Comparison of ENCODE assay signal across 9 cellular contexts in genomic region chr14:23365353-23366162, GRCh38. TPM values are rescaled to one million over a fixed set of nuclear protein-coding genes. Genes with fewer than 3 reads are reported as not detected.
A peak's percentile ranks its signal among the peaks of the same experiment; 100 is the strongest.
DNase-seq lines count a peak whose midpoint lies in the region; ATAC-seq, FAIRE-seq and TF ChIP-seq lines count a peak whose summit lies in the region.
"Had no signal": no experiment of that assay in that cellular context is flagged by ENCODE, and none has a peak within 500 bp of the region (broad histone marks: within the 10 kb centered on the region; RNA-seq: fewer than 3 reads in every experiment).

No MANE protein-coding gene starts in this region.

- TF ChIP-seq CTCF in HFFc6 (IDR thresholded peaks at IDR 0.05) = no peak
- TF ChIP-seq CTCF in choroid plexus epithelial cell (conservative IDR thresholded peaks at IDR 0.05; ENCODE audit: low read depth, low read length) = no peak
- no peak for TF ChIP-seq CTCF in keratinocyte (optimal IDR thresholded peaks at IDR 0.05 in 1 of 3, IDR thresholded peaks at IDR 0.05 in 1 of 3, conservative IDR thresholded peaks at IDR 0.05 in 1 of 3; ENCODE audit: extremely low read depth in 1 of 3, insufficient read depth in 2 of 3, low read length in 3 of 3)

- peak overlapping the region; percentile 62 for H3K4me3 Mint-ChIP-seq in HFFc6
- H3K4me3 Mint-ChIP-seq: activated naive CD8-positive, alpha-beta T cell treated with anti-CD3 and anti-CD28 coated beads, Interleukin-2, amount 10 ng/mL, durations not matched to agents 7 days and 5 days had no signal

- H3K27me3 ChIP-seq in keratinocyte (ENCODE audit: control insufficient read depth, extremely low read depth, insufficient read depth, low read length) (no peaks in the 10 kb centered on the region), skeletal muscle tissue (ENCODE audit: control insufficient read depth in 3 of 3, insufficient read depth in 3 of 3, low read length in 3 of 3) (peaks cover 7 to 26% (median 25%) of the 10 kb centered on the region in 3 donors), Karpas-422 (ENCODE audit: low read length) (no peaks in the 10 kb centered on the region)

- DNase-seq in HFFc6 = no peak
- peak; percentile 21 for DNase-seq in choroid plexus epithelial cell (ENCODE audit: low read depth)
- DNase-seq in keratinocyte (ENCODE audit: low read depth, low spot score) = no peak
- no peak for DNase-seq in Karpas-422
- no peak for DNase-seq in SHP77 treated with DMSO at 0.1 percent for 48 hours (lab: John Stamatoyannopoulos, UW)
- DNase-seq in NOMO-1 treated with dmso at 0.1 percent for 144 hours (lab: John Stamatoyannopoulos, UW; ENCODE audit: unreplicated experiment) = no peak
- DNase-seq: activated naive CD8-positive, alpha-beta T cell treated with anti-CD3 and anti-CD28 coated beads, Interleukin-2, amount 10 ng/mL, durations not matched to agents 7 days and 5 days had no signal

- H3K27ac Mint-ChIP-seq in HFFc6 = no peak overlapping the region
- H3K27ac Mint-ChIP-seq: activated naive CD8-positive, alpha-beta T cell treated with anti-CD3 and anti-CD28 coated beads, Interleukin-2, amount 10 ng/mL, durations not matched to agents 7 days and 5 days had no signal

- H3K4me2 ChIP-seq in keratinocyte (ENCODE audit: control insufficient read depth, extremely low read depth, insufficient read depth, low read depth, low read length) (peak overlapping the region; percentile 75), Karpas-422 (ENCODE audit: low read depth, low read length, poor library complexity, severe bottlenecking) (no peak overlapping the region)

- H3K4me1 Mint-ChIP-seq in HFFc6 (ENCODE audit: low read depth) = peaks cover 19% of the 10 kb centered on the region
- H3K4me1 Mint-ChIP-seq: activated naive CD8-positive, alpha-beta T cell treated with anti-CD3 and anti-CD28 coated beads, Interleukin-2, amount 10 ng/mL, durations not matched to agents 7 days and 5 days had no signal

- H4K20me1 ChIP-seq in keratinocyte (ENCODE audit: control insufficient read depth, extremely low read depth, insufficient read depth, low read length) (no peaks in the 10 kb centered on the region), Karpas-422 (ENCODE audit: insufficient read depth, low read depth, low read length) (no peaks in the 10 kb centered on the region)

- H3K36me3 Mint-ChIP-seq in HFFc6 (ENCODE audit: low read depth) = no peaks in the 10 kb centered on the region
- H3K36me3 Mint-ChIP-seq: activated naive CD8-positive, alpha-beta T cell treated with anti-CD3 and anti-CD28 coated beads, Interleukin-2, amount 10 ng/mL, durations not matched to agents 7 days and 5 days had no signal

- H3K79me2 ChIP-seq in keratinocyte (ENCODE audit: control insufficient read depth, insufficient read depth, low read length) (no peaks in the 10 kb centered on the region), Karpas-422 (ENCODE audit: low read length) (no peaks in the 10 kb centered on the region)

- H3K36me3 ChIP-seq in keratinocyte (ENCODE audit: control insufficient read depth in 2 of 2, extremely low read depth in 1 of 2, insufficient read depth in 2 of 2, low read length in 2 of 2) = no peaks in the 10 kb centered on the region
- H3K36me3 ChIP-seq in skeletal muscle tissue (ENCODE audit: control insufficient read depth in 3 of 3, insufficient read depth in 3 of 3, low read length in 3 of 3) = no peaks in the 10 kb centered on the region
- no peaks in the 10 kb centered on the region for H3K36me3 ChIP-seq in Karpas-422 (ENCODE audit: insufficient read depth, low read length)

- H3K4me3 ChIP-seq in choroid plexus epithelial cell (ENCODE audit: low read depth, low read length) (peak overlapping the region; percentile 58), keratinocyte (ENCODE audit: control insufficient read depth in 2 of 3, extremely low read depth in 1 of 3, insufficient read depth in 2 of 3, low read depth in 1 of 3, low read length in 3 of 3) (peak overlapping the region; percentile 19 to 60 (median 54)), skeletal muscle tissue (ENCODE audit: low read length in 3 of 3) (peak overlapping the region; percentile 54 to 64 (median 59)), Karpas-422 (ENCODE audit: low read length) (no peak overlapping the region)

- no peak for ATAC-seq in GM21528 (IDR thresholded peaks at IDR 0.05; ENCODE audit: low FRiP score, unreplicated experiment)

- H3K9me2 ChIP-seq in Karpas-422 (replicated peaks; ENCODE audit: insufficient read depth, low read length) = no peaks in the 10 kb centered on the region

- H3K9me3 Mint-ChIP-seq in HFFc6 = no peaks in the 10 kb centered on the region
- H3K9me3 Mint-ChIP-seq: activated naive CD8-positive, alpha-beta T cell treated with anti-CD3 and anti-CD28 coated beads, Interleukin-2, amount 10 ng/mL, durations not matched to agents 7 days and 5 days had no signal

- H3K9me3 ChIP-seq in keratinocyte (ENCODE audit: control insufficient read depth, low read depth, low read length) (no peaks in the 10 kb centered on the region), skeletal muscle tissue (ENCODE audit: control insufficient read depth in 3 of 3, low read length in 3 of 3) (no peaks in the 10 kb centered on the region), Karpas-422 (ENCODE audit: low read length) (no peaks in the 10 kb centered on the region)

- H3K27me3 Mint-ChIP-seq in HFFc6 (ENCODE audit: insufficient read depth) = peaks cover 33% of the 10 kb centered on the region

- H3K4me1 ChIP-seq in keratinocyte (ENCODE audit: control insufficient read depth, extremely low read depth, insufficient read depth, low read length) = peaks cover 21% of the 10 kb centered on the region
- H3K4me1 ChIP-seq in skeletal muscle tissue (ENCODE audit: control insufficient read depth in 3 of 3, insufficient read depth in 3 of 3, low read length in 3 of 3) = peaks cover 0 to 16% (median 5%) of the 10 kb centered on the region in 3 donors
- no peaks in the 10 kb centered on the region for H3K4me1 ChIP-seq in Karpas-422 (ENCODE audit: low read length)

- H2AFZ ChIP-seq in keratinocyte (ENCODE audit: control insufficient read depth, low read length) (peak overlapping the region; percentile 75), Karpas-422 (ENCODE audit: low read length) (no peak overlapping the region)

- dilution Hi-C loops in keratinocyte (cut with MboI; ENCODE audit: extremely low pct_ligation_motif_present, low sequenced_read_pairs) = no loop called here

- H3K27ac ChIP-seq in keratinocyte (ENCODE audit: control insufficient read depth, insufficient read depth, low read length) (peak overlapping the region; percentile 39), skeletal muscle tissue (ENCODE audit: low read depth, low read length) (peak overlapping the region; percentile 80), Karpas-422 (ENCODE audit: low read length) (no peak overlapping the region)

- H3K9me1 ChIP-seq in keratinocyte (ENCODE audit: control insufficient read depth, extremely low read depth, insufficient read depth, low read length) = no peaks in the 10 kb centered on the region

- H3K9ac ChIP-seq in keratinocyte (ENCODE audit: control insufficient read depth, extremely low read depth, insufficient read depth, low read length) = peak overlapping the region; percentile 68
- peak overlapping the region; percentile 53 to 77 (median 65) for H3K9ac ChIP-seq in skeletal muscle tissue (ENCODE audit: low read depth in 1 of 3, low read length in 3 of 3)
- H3K9ac ChIP-seq in Karpas-422 (ENCODE audit: low read length) = no peak overlapping the region

- FAIRE-seq in keratinocyte (lab: Jason Lieb, UNC) = no peak

RNA-seq across cellular contexts. Expression of gene EFS, which starts 0.6 kb away (rescaled TPM):
- total RNA-seq in HFFc6 (2021; fragmentation: NEBNext Ultra II Directional; extraction: Animal tissue kit (Norgen Biotek cat#: 25700)) = 10 to 100 TPM in 5 of 6 experiments, 1 to 10 TPM in 1; 8.8 to 13.5 (median 12.3) TPM
- 1.4 to 2.1 TPM (median 1.7 TPM) in 3 replicates for polyA plus RNA-seq in keratinocyte
- polyA plus RNA-seq in keratinocyte (2011; ENCODE audit: low read depth) = 2.0 TPM
- polyA plus RNA-seq in keratinocyte (2011; cell fraction: cytosol; rRNA removed) = 0.68 and 1.1 TPM in 2 replicates
- 2.7 and 3.3 TPM in 2 replicates for polyA plus RNA-seq in keratinocyte (2011; cell fraction: nucleus; rRNA removed)
- 2.7 and 6.8 TPM in 2 replicates for polyA plus RNA-seq in keratinocyte (2012; ENCODE audit: low replicate concordance)
- 0.79 to 1.8 TPM (median 1.3 TPM) in 3 replicates for polyA minus RNA-seq in keratinocyte
- polyA minus RNA-seq in keratinocyte (2011; cell fraction: cytosol; rRNA and poly(A)+ RNA removed) = 1.3 TPM
- 0.70 and 1.1 TPM in 2 replicates for polyA minus RNA-seq in keratinocyte (2011; cell fraction: nucleus; rRNA and poly(A)+ RNA removed)
- total RNA-seq in skeletal muscle tissue = 17.2 TPM
- total RNA-seq in Karpas-422 (2014; rRNA removed; shearing (Covaris generic); ENCODE audit: low replicate concordance) = not detected in 2 replicates
- total RNA-seq: activated naive CD8-positive, alpha-beta T cell treated with anti-CD3 and anti-CD28 coated beads, Interleukin-2, amount 10 ng/mL, durations not matched to agents 7 days and 5 days had no signal

RNA-seq across cellular contexts. Expression of gene IL25, which starts 7.1 kb away (rescaled TPM):
- total RNA-seq in HFFc6 (2021; fragmentation: NEBNext Ultra II Directional; extraction: Animal tissue kit (Norgen Biotek cat#: 25700)) = not detected
- polyA plus RNA-seq in keratinocyte = not detected in 3 replicates
- polyA plus RNA-seq in keratinocyte (2011; ENCODE audit: low read depth) = not detected
- polyA plus RNA-seq in keratinocyte (2011; cell fraction: cytosol; rRNA removed) = not detected in 2 replicates
- not detected in 2 replicates for polyA plus RNA-seq in keratinocyte (2011; cell fraction: nucleus; rRNA removed)
- not detected in 2 replicates for polyA plus RNA-seq in keratinocyte (2012; ENCODE audit: low replicate concordance)
- polyA minus RNA-seq in keratinocyte = not detected in 3 replicates
- not detected for polyA minus RNA-seq in keratinocyte (2011; cell fraction: cytosol; rRNA and poly(A)+ RNA removed)
- polyA minus RNA-seq in keratinocyte (2011; cell fraction: nucleus; rRNA and poly(A)+ RNA removed) = not detected in 2 replicates
- not detected for total RNA-seq in skeletal muscle tissue
- total RNA-seq in Karpas-422 (2014; rRNA removed; shearing (Covaris generic); ENCODE audit: low replicate concordance) = not detected in 2 replicates

RNA-seq across cellular contexts. Expression of gene CMTM5, which starts 11.3 kb away (rescaled TPM):
- total RNA-seq in HFFc6 (2021; fragmentation: NEBNext Ultra II Directional; extraction: Animal tissue kit (Norgen Biotek cat#: 25700)) = not detected
- not detected in 3 replicates for polyA plus RNA-seq in keratinocyte
- polyA plus RNA-seq in keratinocyte (2011; ENCODE audit: low read depth) = not detected
- not detected in 2 replicates for polyA plus RNA-seq in keratinocyte (2011; cell fraction: cytosol; rRNA removed)
- polyA plus RNA-seq in keratinocyte (2011; cell fraction: nucleus; rRNA removed) = not detected in 2 replicates
- not detected in 2 replicates for polyA plus RNA-seq in keratinocyte (2012; ENCODE audit: low replicate concordance)
- polyA minus RNA-seq in keratinocyte = not detected in 3 replicates
- polyA minus RNA-seq in keratinocyte (2011; cell fraction: cytosol; rRNA and poly(A)+ RNA removed) = not detected
- polyA minus RNA-seq in keratinocyte (2011; cell fraction: nucleus; rRNA and poly(A)+ RNA removed) = not detected in 2 replicates
- 2.1 TPM for total RNA-seq in skeletal muscle tissue
- total RNA-seq in Karpas-422 (2014; rRNA removed; shearing (Covaris generic); ENCODE audit: low replicate concordance) = not detected in 2 replicates
- total RNA-seq: activated naive CD8-positive, alpha-beta T cell treated with anti-CD3 and anti-CD28 coated beads, Interleukin-2, amount 10 ng/mL, durations not matched to agents 7 days and 5 days had no signal

RNA-seq across cellular contexts. Expression of gene SLC22A17, which starts 12.9 kb away (rescaled TPM):
- 10 to 100 TPM; 11.7 to 15.6 (median 13.1) TPM for total RNA-seq in HFFc6 (2021; fragmentation: NEBNext Ultra II Directional; extraction: Animal tissue kit (Norgen Biotek cat#: 25700))
- polyA plus RNA-seq in keratinocyte = 0.76 to 2.1 TPM (median 1.2 TPM) in 3 replicates
- polyA plus RNA-seq in keratinocyte (2011; ENCODE audit: low read depth) = 0.69 TPM
- polyA plus RNA-seq in keratinocyte (2011; cell fraction: cytosol; rRNA removed) = 0.34 and 0.60 TPM in 2 replicates
- polyA plus RNA-seq in keratinocyte (2011; cell fraction: nucleus; rRNA removed) = 2.7 and 3.6 TPM in 2 replicates
- 1.7 and 2.8 TPM in 2 replicates for polyA plus RNA-seq in keratinocyte (2012; ENCODE audit: low replicate concordance)
- polyA minus RNA-seq in keratinocyte = 0.99 to 1.4 TPM (median 1.2 TPM) in 3 replicates
- polyA minus RNA-seq in keratinocyte (2011; cell fraction: cytosol; rRNA and poly(A)+ RNA removed) = 0.96 TPM
- polyA minus RNA-seq in keratinocyte (2011; cell fraction: nucleus; rRNA and poly(A)+ RNA removed) = 2.5 and 3.3 TPM in 2 replicates
- total RNA-seq in skeletal muscle tissue = 12.5 TPM
- not detected in 2 replicates for total RNA-seq in Karpas-422 (2014; rRNA removed; shearing (Covaris generic); ENCODE audit: low replicate concordance)

RNA-seq across cellular contexts. Expression of gene MYH6, which starts 42.5 kb away (rescaled TPM):
- total RNA-seq in HFFc6 (2021; fragmentation: NEBNext Ultra II Directional; extraction: Animal tissue kit (Norgen Biotek cat#: 25700)) = not detected
- not detected in 3 replicates for polyA plus RNA-seq in keratinocyte
- not detected for polyA plus RNA-seq in keratinocyte (2011; ENCODE audit: low read depth)
- polyA plus RNA-seq in keratinocyte (2011; cell fraction: cytosol; rRNA removed) = not detected in 2 replicates
- polyA plus RNA-seq in keratinocyte (2011; cell fraction: nucleus; rRNA removed) = not detected in 2 replicates
- not detected in 2 replicates for polyA plus RNA-seq in keratinocyte (2012; ENCODE audit: low replicate concordance)
- not detected in 3 replicates for polyA minus RNA-seq in keratinocyte
- not detected for polyA minus RNA-seq in keratinocyte (2011; cell fraction: cytosol; rRNA and poly(A)+ RNA removed)
- polyA minus RNA-seq in keratinocyte (2011; cell fraction: nucleus; rRNA and poly(A)+ RNA removed) = not detected in 2 replicates
- 2.1 TPM for total RNA-seq in skeletal muscle tissue
- not detected in 2 replicates for total RNA-seq in Karpas-422 (2014; rRNA removed; shearing (Covaris generic); ENCODE audit: low replicate concordance)
- total RNA-seq: activated naive CD8-positive, alpha-beta T cell treated with anti-CD3 and anti-CD28 coated beads, Interleukin-2, amount 10 ng/mL, durations not matched to agents 7 days and 5 days had no signal
